8 cellular contexts compared by ENCODE assay signal in the genomic region with DNA sequence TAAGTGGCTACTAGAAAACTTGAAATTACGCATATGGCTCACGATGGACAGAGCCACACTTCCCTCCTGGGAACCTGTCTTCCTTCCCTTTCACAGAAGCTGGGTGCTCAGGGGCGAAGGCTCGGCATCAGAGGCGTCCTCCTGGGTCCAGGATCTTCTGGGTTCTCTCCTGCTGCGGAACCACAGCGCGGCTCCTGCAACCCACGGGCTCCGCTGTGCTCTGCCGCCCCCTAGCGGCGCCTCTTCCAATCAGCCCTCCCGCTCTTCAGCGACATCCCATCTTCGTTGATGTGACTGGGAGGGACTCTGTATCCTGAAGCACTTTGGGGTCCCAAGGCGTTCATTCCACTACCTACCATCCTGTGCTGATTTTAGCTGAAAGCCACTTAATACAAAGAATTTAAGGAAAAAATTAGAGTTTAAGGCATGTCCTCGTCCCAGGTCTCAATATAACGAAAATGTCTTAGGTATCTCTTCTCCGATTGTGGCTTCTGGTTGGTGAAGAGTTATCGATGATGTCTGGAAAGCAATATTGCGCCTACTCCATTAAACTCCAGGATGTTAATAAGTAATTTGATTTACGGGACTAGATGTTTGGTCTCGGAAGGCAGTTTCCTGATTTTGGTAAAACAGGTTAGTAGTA. TPM values are rescaled to one million over a fixed set of nuclear protein-coding genes. Genes with fewer than 3 reads are reported as not detected.
A peak's percentile ranks its signal among the peaks of the same experiment; 100 is the strongest.
DNase-seq lines count a peak whose midpoint lies in the region; ATAC-seq and TF ChIP-seq lines count a peak whose summit lies in the region.

No MANE protein-coding gene starts in this region.

- no peaks in the 10 kb centered on the region for H3K9me3 ChIP-seq in neuronal stem cell (replicated peaks in 1 of 2; ENCODE audit: control insufficient read depth in 2 of 2, insufficient read depth in 1 of 2, low read depth in 1 of 2, low read length in 2 of 2)
- H3K9me3 ChIP-seq in suprapubic skin, result no peaks in the 10 kb centered on the region

- no peak overlapping the region for H2AK5ac ChIP-seq in neuronal stem cell (ENCODE audit: low read depth, low read length)

- ATAC-seq in HG02852 (IDR thresholded peaks at IDR 0.05; ENCODE audit: unreplicated experiment), result no peak

- TF ChIP-seq CTCF in suprapubic skin (IDR thresholded peaks at IDR 0.05), result peak; percentile 90 to 94

- H3K14ac ChIP-seq in neuronal stem cell (ENCODE audit: low read length), result no peak overlapping the region

- DNase-seq in DMS114 treated with DMSO at 0.1 percent for 48 hours (lab: John Stamatoyannopoulos, UW; ENCODE audit: unreplicated experiment) (peak; percentile 30), LHCN-M2 (ENCODE audit: low read depth) (peak; percentile 55), SHP77 treated with DMSO at 0.1 percent for 48 hours (lab: John Stamatoyannopoulos, UW) (peak; percentile 63), fibroblast of the conjunctiva (ENCODE audit: low read depth) (peak; percentile 32), neuronal stem cell (ENCODE audit: low spot score) (peak; percentile 71), suprapubic skin (ENCODE audit: low spot score in 2 of 2) (peak in 1 of 2 donors; percentile 83)
- DNase-seq in activated T-helper 9 cell treated with anti-CD3 and anti-CD28 coated beads, Interleukin-2, amount 50 U/mL, for 16 hours (ENCODE audit: low read depth), result peak; percentile 69

- no peaks in the 10 kb centered on the region for H3K79me1 ChIP-seq in neuronal stem cell (ENCODE audit: low read depth, low read length)

- no peak overlapping the region for H3K18ac ChIP-seq in neuronal stem cell (ENCODE audit: low read length)

- H2BK5ac ChIP-seq in neuronal stem cell (ENCODE audit: low read length), result no peak overlapping the region

- no peak overlapping the region for H4K91ac ChIP-seq in neuronal stem cell (ENCODE audit: low read depth, low read length, poor library complexity)

- no peak overlapping the region for H2BK15ac ChIP-seq in neuronal stem cell (ENCODE audit: low read length)

- H3K36me3 ChIP-seq in neuronal stem cell (replicated peaks in 1 of 2; ENCODE audit: control insufficient read depth in 2 of 2, insufficient read depth in 2 of 2, low read length in 2 of 2) (no peaks in the 10 kb centered on the region), suprapubic skin (no peaks in the 10 kb centered on the region)

- no peak for TF ChIP-seq EP300 in suprapubic skin (IDR thresholded peaks at IDR 0.05)

- H3K4me2 ChIP-seq in neuronal stem cell (ENCODE audit: insufficient read depth, low read length, poor library complexity, severe bottlenecking), result no peak overlapping the region

- H4K8ac ChIP-seq in neuronal stem cell (ENCODE audit: low read depth, low read length), result no peak overlapping the region

- H3K27ac ChIP-seq in neuronal stem cell (replicated peaks; ENCODE audit: low read length), result no peak overlapping the region
- no peak overlapping the region for H3K27ac ChIP-seq in suprapubic skin

- no peak overlapping the region for H2BK12ac ChIP-seq in neuronal stem cell (ENCODE audit: low read length)

- H3K27me3 ChIP-seq in neuronal stem cell (ENCODE audit: control insufficient read depth in 3 of 3, insufficient read depth in 3 of 3, low read depth in 1 of 3, low read length in 3 of 3) (no peaks in the 10 kb centered on the region), suprapubic skin (no peaks in the 10 kb centered on the region)

- peak overlapping the region; percentile 67 for H2AFZ ChIP-seq in neuronal stem cell (ENCODE audit: low read length)

- H3K4me1 ChIP-seq in neuronal stem cell (ENCODE audit: control insufficient read depth in 2 of 2, insufficient read depth in 1 of 2, low read depth in 1 of 2, low read length in 2 of 2), result peaks cover 2 to 4% of the 10 kb centered on the region in 2 donors
- peaks cover 22% of the 10 kb centered on the region for H3K4me1 ChIP-seq in suprapubic skin

- no peak overlapping the region for H3K4me3 ChIP-seq in neuronal stem cell (ENCODE audit: low read length in 2 of 2)
- H3K4me3 ChIP-seq in suprapubic skin, result no peak overlapping the region

- H3K9ac ChIP-seq in neuronal stem cell (ENCODE audit: low read depth, low read length, poor library complexity), result no peak overlapping the region

- H3K4ac ChIP-seq in neuronal stem cell (ENCODE audit: low read length), result no peak overlapping the region

- H3K23ac ChIP-seq in neuronal stem cell (ENCODE audit: low read depth, low read length, poor library complexity), result no peak overlapping the region

- no CpG with 5 or more reads among the region's 24 CpGs for WGBS in neuronal stem cell (ENCODE audit: extremely low coverage in 2 of 2, insufficient read length in 2 of 2, insufficient replicate concordance in 1 of 2), 2 donors
- 22% methylated on average over 24 of the region's 24 CpGs for WGBS in suprapubic skin

- H2BK120ac ChIP-seq in neuronal stem cell (ENCODE audit: low read depth, low read length), result no peak overlapping the region

- no peak for TF ChIP-seq POLR2A in suprapubic skin (IDR thresholded peaks at IDR 0.05)

RNA-seq across cellular contexts. Expression of gene RPS3, which starts 14.8 kb away (rescaled TPM):
- total RNA-seq in LHCN-M2 (2014; rRNA removed) (996 and 1,030 TPM in 2 replicates), suprapubic skin (1,000 to 10,000 TPM in 3 of 4 donors, 100 to 1,000 TPM in 1; 851 to 2,162 (median 1,899) TPM)
- 2,967 TPM for polyA plus RNA-seq in LHCN-M2 (2012)
- 5,741 TPM for polyA plus RNA-seq in neuronal stem cell (2013, experiment 1 of 2)
- 5,744 TPM for polyA plus RNA-seq in neuronal stem cell (2013, experiment 2 of 2)

RNA-seq across cellular contexts. Expression of gene ARRB1, which starts 33.1 kb away (rescaled TPM):
- total RNA-seq in LHCN-M2 (2014; rRNA removed), result 16.7 and 22.4 TPM in 2 replicates
- 20.4 TPM for polyA plus RNA-seq in LHCN-M2 (2012)
- 6.6 TPM for polyA plus RNA-seq in neuronal stem cell (2013, experiment 1 of 2)
- polyA plus RNA-seq in neuronal stem cell (2013, experiment 2 of 2), result 6.3 TPM
- total RNA-seq in suprapubic skin, result 10 to 100 TPM; 24.8 to 57.2 (median 38.4) TPM

RNA-seq across cellular contexts. Expression of gene KLHL35, which starts 48.4 kb away (rescaled TPM):
- 5.7 and 10.1 TPM in 2 replicates for total RNA-seq in LHCN-M2 (2014; rRNA removed)
- 5.2 TPM for polyA plus RNA-seq in LHCN-M2 (2012)
- polyA plus RNA-seq in neuronal stem cell (2013, experiment 1 of 2), result 1.2 TPM
- 1.5 TPM for polyA plus RNA-seq in neuronal stem cell (2013, experiment 2 of 2)
- total RNA-seq in suprapubic skin, result 1 to 10 TPM in 3 of 4 donors, under 1 TPM in 1; 0.97 to 5.1 (median 2.1) TPM
